In the genomic region with DNA sequence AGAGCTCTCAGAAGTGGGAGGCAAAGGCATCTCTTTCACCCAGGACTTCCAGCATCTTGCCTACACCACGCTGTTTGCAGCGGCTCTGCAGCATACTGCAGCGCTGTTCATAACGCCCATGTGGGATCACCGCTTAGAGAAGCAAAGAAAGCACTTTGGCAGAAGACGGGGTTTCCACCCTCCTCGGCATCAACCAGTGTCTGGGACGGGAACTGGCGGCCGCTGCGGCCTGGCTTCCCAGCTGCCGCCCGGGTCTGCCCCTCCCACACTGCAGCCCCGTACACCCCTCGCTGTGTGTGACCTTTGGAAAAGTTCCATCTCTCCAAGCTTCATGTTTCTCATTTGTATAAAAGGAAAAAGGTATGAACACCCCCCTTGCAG, we compare ENCODE assay signal across 1 cellular context.
TF ChIP-seq lines count a peak whose summit lies in the region.

No MANE protein-coding gene starts in this region.

TF ChIP-seq in HEK293, 187 proteins besides CTCF, POLR2A, EP300 and RAD21 (continued from another document):
- TF ChIP-seq, protein P1, sequence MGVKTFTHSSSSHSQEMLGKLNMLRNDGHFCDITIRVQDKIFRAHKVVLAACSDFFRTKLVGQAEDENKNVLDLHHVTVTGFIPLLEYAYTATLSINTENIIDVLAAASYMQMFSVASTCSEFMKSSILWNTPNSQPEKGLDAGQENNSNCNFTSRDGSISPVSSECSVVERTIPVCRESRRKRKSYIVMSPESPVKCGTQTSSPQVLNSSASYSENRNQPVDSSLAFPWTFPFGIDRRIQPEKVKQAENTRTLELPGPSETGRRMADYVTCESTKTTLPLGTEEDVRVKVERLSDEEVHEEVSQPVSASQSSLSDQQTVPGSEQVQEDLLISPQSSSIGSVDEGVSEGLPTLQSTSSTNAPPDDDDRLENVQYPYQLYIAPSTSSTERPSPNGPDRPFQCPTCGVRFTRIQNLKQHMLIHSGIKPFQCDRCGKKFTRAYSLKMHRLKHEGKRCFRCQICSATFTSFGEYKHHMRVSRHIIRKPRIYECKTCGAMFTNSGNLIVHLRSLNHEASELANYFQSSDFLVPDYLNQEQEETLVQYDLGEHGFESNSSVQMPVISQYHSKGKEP (tag by site-specific recombination; IDR thresholded peaks at IDR 0.05): 0 out of 2 replicates have a peak, but pooled peaks have one; percentile 38
- TF ChIP-seq ZNF24 (tag by site-specific recombination; IDR thresholded peaks at IDR 0.05) (no peak), ZFP69B (tag by site-specific recombination; IDR thresholded peaks at IDR 0.05) (no peak), ZNF707 (tag by site-specific recombination; IDR thresholded peaks at IDR 0.05) (no peak)
- TF ChIP-seq, protein P2, sequence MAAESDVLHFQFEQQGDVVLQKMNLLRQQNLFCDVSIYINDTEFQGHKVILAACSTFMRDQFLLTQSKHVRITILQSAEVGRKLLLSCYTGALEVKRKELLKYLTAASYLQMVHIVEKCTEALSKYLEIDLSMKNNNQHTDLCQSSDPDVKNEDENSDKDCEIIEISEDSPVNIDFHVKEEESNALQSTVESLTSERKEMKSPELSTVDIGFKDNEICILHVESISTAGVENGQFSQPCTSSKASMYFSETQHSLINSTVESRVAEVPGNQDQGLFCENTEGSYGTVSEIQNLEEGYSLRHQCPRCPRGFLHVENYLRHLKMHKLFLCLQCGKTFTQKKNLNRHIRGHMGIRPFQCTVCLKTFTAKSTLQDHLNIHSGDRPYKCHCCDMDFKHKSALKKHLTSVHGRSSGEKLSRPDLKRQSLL (tag by site-specific recombination; IDR thresholded peaks at IDR 0.05): no peak
- TF ChIP-seq, protein P3, sequence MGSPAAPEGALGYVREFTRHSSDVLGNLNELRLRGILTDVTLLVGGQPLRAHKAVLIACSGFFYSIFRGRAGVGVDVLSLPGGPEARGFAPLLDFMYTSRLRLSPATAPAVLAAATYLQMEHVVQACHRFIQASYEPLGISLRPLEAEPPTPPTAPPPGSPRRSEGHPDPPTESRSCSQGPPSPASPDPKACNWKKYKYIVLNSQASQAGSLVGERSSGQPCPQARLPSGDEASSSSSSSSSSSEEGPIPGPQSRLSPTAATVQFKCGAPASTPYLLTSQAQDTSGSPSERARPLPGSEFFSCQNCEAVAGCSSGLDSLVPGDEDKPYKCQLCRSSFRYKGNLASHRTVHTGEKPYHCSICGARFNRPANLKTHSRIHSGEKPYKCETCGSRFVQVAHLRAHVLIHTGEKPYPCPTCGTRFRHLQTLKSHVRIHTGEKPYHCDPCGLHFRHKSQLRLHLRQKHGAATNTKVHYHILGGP (tag by site-specific recombination; IDR thresholded peaks at IDR 0.05): no peak
